In genomic region chr10:33643042-33643441, GRCh38 we compare ENCODE assay signal across 21 cellular contexts.
DNase-seq lines count a peak whose midpoint lies in the region; ATAC-seq and TF ChIP-seq lines count a peak whose summit lies in the region.
"Had no signal": no experiment of that assay in that cellular context is flagged by ENCODE, and none has a peak within 500 bp of the region (broad histone marks: within the 10 kb centered on the region; RNA-seq: fewer than 3 reads in every experiment).

No MANE protein-coding gene starts in this region.

- H3K27ac Mint-ChIP-seq in CD4-positive, alpha-beta T cell = no peak overlapping the region
- no peak overlapping the region for H3K27ac Mint-ChIP-seq in progenitor cell of endocrine pancreas
- H3K27ac Mint-ChIP-seq: activated T-helper 2 cell treated with anti-CD3 and anti-CD28 coated beads, Interferon-gamma antibody, Interleukin-2, Interleukin-4, amounts not matched to agents 10 μg/mL and 5 μg/mL and 100 μg/mL, durations not matched to agents 14 hours and 24 hours and 36 hours; stimulated activated memory B cell treated with anti-CD40 and anti-IgM and Interleukin-4, amounts not matched to agents 10 μg/mL and 1 μg/mL and 100 μg/mL, for 72 hours had no signal

- no peaks in the 10 kb centered on the region for H3K9me3 Mint-ChIP-seq in CD4-positive, alpha-beta T cell
- H3K9me3 Mint-ChIP-seq in progenitor cell of endocrine pancreas (ENCODE audit: low read depth) = peaks cover 2% of the 10 kb centered on the region
- H3K9me3 Mint-ChIP-seq: activated T-helper 2 cell treated with anti-CD3 and anti-CD28 coated beads, Interferon-gamma antibody, Interleukin-2, Interleukin-4, amounts not matched to agents 10 μg/mL and 5 μg/mL and 100 μg/mL, durations not matched to agents 14 hours and 24 hours and 36 hours had no signal

- H3K9me3 ChIP-seq in skeletal muscle satellite cell (replicated peaks; ENCODE audit: low read length) = no peaks in the 10 kb centered on the region
- no peaks in the 10 kb centered on the region for H3K9me3 ChIP-seq in CD4-positive, alpha-beta T cell (ENCODE audit: control insufficient read depth, low read length)
- H3K9me3 ChIP-seq in effector memory CD4-positive, alpha-beta T cell (ENCODE audit: control insufficient read depth, low read length) = no peaks in the 10 kb centered on the region
- H3K9me3 ChIP-seq: ovary, transverse colon had no signal

- H3K27ac ChIP-seq in CD4-positive, alpha-beta T cell (ENCODE audit: low read depth, low read length) = no peak overlapping the region
- H3K27ac ChIP-seq in effector memory CD4-positive, alpha-beta T cell (ENCODE audit: insufficient read depth, low read length, poor library complexity, severe bottlenecking) = no peak overlapping the region
- no peak overlapping the region for H3K27ac ChIP-seq in dorsolateral prefrontal cortex
- H3K27ac ChIP-seq: ovary, transverse colon had no signal

- H3K4me3 ChIP-seq in fibroblast of mammary gland (ENCODE audit: control insufficient read depth, low read depth, low read length) (no peak overlapping the region), skeletal muscle satellite cell (ENCODE audit: low read length) (no peak overlapping the region), dorsolateral prefrontal cortex (no peak overlapping the region)
- H3K4me3 ChIP-seq in effector memory CD4-positive, alpha-beta T cell (ENCODE audit: insufficient read depth, low read depth, low read length, poor library complexity, severe bottlenecking) = no peak overlapping the region
- H3K4me3 ChIP-seq: ovary, transverse colon had no signal

- intact Hi-C loops in CD4-positive, alpha-beta T cell (cut with DNase I, micrococcal nuclease) = no loop called here
- intact Hi-C loops in dorsolateral prefrontal cortex (cut with DNase I) = no loop called here

- H3K4me2 ChIP-seq in skeletal muscle satellite cell (ENCODE audit: low read length) = peak overlapping the region; percentile 23

- H3K27me3 ChIP-seq in skeletal muscle satellite cell (ENCODE audit: control insufficient read depth, insufficient read depth, low read length) (no peaks in the 10 kb centered on the region), dorsolateral prefrontal cortex (no peaks in the 10 kb centered on the region)
- no peaks in the 10 kb centered on the region for H3K27me3 ChIP-seq in CD4-positive, alpha-beta T cell (ENCODE audit: control insufficient read depth, insufficient read depth, low read length)
- no peaks in the 10 kb centered on the region for H3K27me3 ChIP-seq in effector memory CD4-positive, alpha-beta T cell (replicated peaks; ENCODE audit: control insufficient read depth, insufficient read depth, low read length, poor library complexity, severe bottlenecking)
- H3K27me3 ChIP-seq: ovary, transverse colon had no signal

- peak; percentile 59; the same call in 2 of the 3 replicates for ATAC-seq in SK-N-SH treated with all-trans-retinoic acid at 6 μM for 48 hours
- ATAC-seq in CD4-positive, alpha-beta T cell (ENCODE audit: poor library complexity) = no peak
- ATAC-seq: left ventricle myocardium superior; stimulated activated memory B cell treated with anti-CD40 and anti-IgM and Interleukin-4, amounts not matched to agents 10 μg/mL and 1 μg/mL and 100 μg/mL, for 72 hours had no signal

- H3K36me3 ChIP-seq in skeletal muscle satellite cell (ENCODE audit: insufficient read depth, low read length) = no peaks in the 10 kb centered on the region
- no peaks in the 10 kb centered on the region for H3K36me3 ChIP-seq in effector memory CD4-positive, alpha-beta T cell (ENCODE audit: control insufficient read depth, insufficient read depth, low read length)
- H3K36me3 ChIP-seq: ovary, transverse colon had no signal

- H3K36me3 Mint-ChIP-seq in CD4-positive, alpha-beta T cell (ENCODE audit: low read depth) = no peaks in the 10 kb centered on the region
- no peaks in the 10 kb centered on the region for H3K36me3 Mint-ChIP-seq in progenitor cell of endocrine pancreas (ENCODE audit: insufficient read depth)
- H3K36me3 Mint-ChIP-seq: stimulated activated memory B cell treated with anti-CD40 and anti-IgM and Interleukin-4, amounts not matched to agents 10 μg/mL and 1 μg/mL and 100 μg/mL, for 72 hours had no signal

- H3K27me3 Mint-ChIP-seq in CD4-positive, alpha-beta T cell = peaks cover 11% of the 10 kb centered on the region
- peaks cover 7% of the 10 kb centered on the region for H3K27me3 Mint-ChIP-seq in progenitor cell of endocrine pancreas
- H3K27me3 Mint-ChIP-seq: stimulated activated memory B cell treated with anti-CD40 and anti-IgM and Interleukin-4, amounts not matched to agents 10 μg/mL and 1 μg/mL and 100 μg/mL, for 72 hours had no signal

- POLR2A ChIA-PET in CD4-positive, alpha-beta T cell (lab: Charles Lee) = no interaction called here

- H3K4me3 Mint-ChIP-seq in CD4-positive, alpha-beta T cell = no peak overlapping the region
- H3K4me3 Mint-ChIP-seq in progenitor cell of endocrine pancreas (ENCODE audit: low read depth) = no peak overlapping the region
- H3K4me3 Mint-ChIP-seq: stimulated activated memory B cell treated with anti-CD40 and anti-IgM and Interleukin-4, amounts not matched to agents 10 μg/mL and 1 μg/mL and 100 μg/mL, for 72 hours had no signal

- peak overlapping the region; percentile 31 for H3K9ac ChIP-seq in skeletal muscle satellite cell (ENCODE audit: low read depth, low read length)

- DNase-seq in GM04503 (ENCODE audit: low read depth) (peak; percentile 41), fibroblast of mammary gland (ENCODE audit: low read depth) (peak; percentile 79), dorsolateral prefrontal cortex (no peak), progenitor cell of endocrine pancreas (ENCODE audit: low spot score, unreplicated experiment) (no peak)
- DNase-seq in CD4-positive, alpha-beta T cell = no peak
- DNase-seq in effector memory CD4-positive, alpha-beta T cell = no peak
- DNase-seq: dermis blood vessel endothelial cell; DMS79 treated with DMSO at 0.1 percent for 48 hours; H7; left ventricle myocardium superior; NCI-H146; NCI-H2227 treated with DMSO at 0.1 percent for 48 hours; NK-92 treated with Interleukin-12 subunit alpha and Interleukin-12 subunit beta, amount 100 ng/mL, for 24 hours; ovary; SHP77 treated with DMSO at 0.1 percent for 48 hours; stimulated activated CD4-positive, alpha-beta T cell treated with anti-CD3 and anti-CD28 coated beads, Interleukin-12 subunit alpha, Interleukin-12 subunit beta, amount 100 ng/mL, for 4 hours; transverse colon had no signal

- peaks cover 6% of the 10 kb centered on the region for H3K4me1 ChIP-seq in skeletal muscle satellite cell (ENCODE audit: control insufficient read depth, insufficient read depth, low read length)
- H3K4me1 ChIP-seq in effector memory CD4-positive, alpha-beta T cell (ENCODE audit: control insufficient read depth, insufficient read depth, low read length, poor library complexity, severe bottlenecking) = no peaks in the 10 kb centered on the region
- H3K4me1 ChIP-seq: transverse colon had no signal

- no peaks in the 10 kb centered on the region for H3K4me1 Mint-ChIP-seq in CD4-positive, alpha-beta T cell (ENCODE audit: low read depth)
- H3K4me1 Mint-ChIP-seq in progenitor cell of endocrine pancreas (ENCODE audit: low read depth) = no peaks in the 10 kb centered on the region
- H3K4me1 Mint-ChIP-seq: stimulated activated memory B cell treated with anti-CD40 and anti-IgM and Interleukin-4, amounts not matched to agents 10 μg/mL and 1 μg/mL and 100 μg/mL, for 72 hours had no signal

- CTCF ChIA-PET in CD4-positive, alpha-beta T cell (lab: Charles Lee) = no interaction called here

- TF ChIP-seq CTCF in fibroblast of mammary gland (conservative IDR thresholded peaks at IDR 0.05; ENCODE audit: control insufficient read depth, insufficient read depth, low read depth, low read length) (no peak), dorsolateral prefrontal cortex (IDR thresholded peaks at IDR 0.05 in 54 of 56, conservative IDR thresholded peaks at IDR 0.05 in 2 of 56; ENCODE audit: low read depth in 1 of 56, partially characterized antibody in 56 of 56) (no peak), progenitor cell of endocrine pancreas (IDR thresholded peaks at IDR 0.05; ENCODE audit: unreplicated experiment) (no peak)
- TF ChIP-seq CTCF in CD4-positive, alpha-beta T cell (IDR thresholded peaks at IDR 0.05) = no peak

TF ChIP-seq in SK-N-SH treated with all-trans-retinoic acid at 6 μM for 48 hours, 23 proteins besides CTCF, POLR2A, EP300 and RAD21:
- no peak for TF ChIP-seq ZFP30 (CRISPR knock-in tag; IDR thresholded peaks at IDR 0.05)

Comparison
In these comparisons a context has a peak if more than half of its experiments do, and no peak if none do; other contexts are left out.
1. DNase-seq: peak in GM04503 (single experiment) and fibroblast of mammary gland (single experiment); none in CD4-positive, alpha-beta T cell (0 of 10), effector memory CD4-positive, alpha-beta T cell (0 of 3), dorsolateral prefrontal cortex (0 of 10) and progenitor cell of endocrine pancreas (single experiment).